27 cellular contexts compared by ENCODE assay signal in the genomic region with DNA sequence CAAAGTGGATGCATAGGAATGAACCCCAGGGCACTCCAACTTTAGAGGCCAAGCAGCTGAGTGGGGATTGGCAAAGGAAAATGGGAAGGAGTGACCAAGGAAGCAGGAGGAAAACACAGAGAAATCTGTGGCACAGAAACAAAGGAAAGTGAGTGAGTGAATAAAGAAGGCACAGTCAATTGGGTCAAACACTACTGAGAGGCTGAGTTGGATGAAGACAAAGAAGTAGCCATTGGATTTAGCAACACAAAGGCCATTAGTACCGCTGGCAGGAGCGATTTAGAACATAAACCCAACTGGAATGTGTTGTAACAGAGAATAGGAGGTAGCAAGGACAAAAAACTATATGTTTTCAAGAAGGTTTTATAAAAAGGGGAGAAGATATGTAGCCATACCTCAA. TPM values are rescaled to one million over a fixed set of nuclear protein-coding genes. Genes with fewer than 3 reads are reported as not detected.
"Had no signal": no experiment of that assay in that cellular context is flagged by ENCODE, and none has a peak within 500 bp of the region (broad histone marks: within the 10 kb centered on the region; RNA-seq: fewer than 3 reads in every experiment).

No MANE protein-coding gene starts in this region.

- H3K4me1 ChIP-seq: right atrium auricular region, testis had no signal

- H3K36me3 ChIP-seq: ovary, right atrium auricular region, sigmoid colon had no signal

- H3K27me3 ChIP-seq: hepatocyte, ovary, right atrium auricular region, sigmoid colon, testis, transverse colon had no signal

- H3K9me3 Mint-ChIP-seq: stimulated activated naive CD8-positive, alpha-beta T cell treated with anti-CD3 and anti-CD28 coated beads, Interleukin-15, amount 100 ng/mL, for 72 hours had no signal

- H2AFZ ChIP-seq: hepatocyte had no signal

- H3K27ac Mint-ChIP-seq: naive thymus-derived CD4-positive, alpha-beta T cell; nephron progenitor cell; stimulated activated naive B cell treated with anti-CD40 and anti-IgM and Interleukin-4, amounts not matched to agents 10 μg/mL and 1 μg/mL and 100 μg/mL, for 72 hours; stimulated activated naive CD8-positive, alpha-beta T cell treated with anti-CD3 and anti-CD28 coated beads, Interleukin-15, amount 100 ng/mL, for 72 hours had no signal

- H3K36me3 Mint-ChIP-seq: stimulated activated naive B cell treated with anti-CD40 and anti-IgM and Interleukin-4, amounts not matched to agents 10 μg/mL and 1 μg/mL and 100 μg/mL, for 72 hours had no signal

- H3K4me3 ChIP-seq: coronary artery, hepatocyte, ovary, right atrium auricular region, sigmoid colon, skin epidermis, testis, transverse colon had no signal

- ATAC-seq: left lobe of liver; naive thymus-derived CD4-positive, alpha-beta T cell; stimulated activated naive B cell treated with anti-CD40 and anti-IgM and Interleukin-4, amounts not matched to agents 10 μg/mL and 1 μg/mL and 100 μg/mL, for 72 hours; stimulated activated naive CD8-positive, alpha-beta T cell treated with anti-CD3 and anti-CD28 coated beads, Interleukin-15, amount 100 ng/mL, for 72 hours had no signal

- H3K4me1 Mint-ChIP-seq: naive thymus-derived CD4-positive, alpha-beta T cell; nephron progenitor cell; stimulated activated naive B cell treated with anti-CD40 and anti-IgM and Interleukin-4, amounts not matched to agents 10 μg/mL and 1 μg/mL and 100 μg/mL, for 72 hours had no signal

- H3K27me3 Mint-ChIP-seq: stimulated activated naive B cell treated with anti-CD40 and anti-IgM and Interleukin-4, amounts not matched to agents 10 μg/mL and 1 μg/mL and 100 μg/mL, for 72 hours had no signal

- H3K79me2 ChIP-seq: hepatocyte had no signal

- H3K9me3 ChIP-seq: ovary, right atrium auricular region, sigmoid colon, testis, transverse colon had no signal

- H3K4me2 ChIP-seq: hepatocyte had no signal

- DNase-seq: effector CD8-positive, alpha-beta T cell; foreskin melanocyte; head of caudate nucleus; islet precursor cell; mammary epithelial cell; naive thymus-derived CD4-positive, alpha-beta T cell; nephron progenitor cell; ovary; sigmoid colon; stimulated activated CD4-positive, alpha-beta T cell treated with anti-CD3 and anti-CD28 coated beads, Interleukin-2, amount 100 ng/mL, for 24 hours; stimulated activated CD4-positive, alpha-beta T cell treated with anti-CD3 and anti-CD28 coated beads, Interleukin-4, amount 100 ng/mL, for 4 hours; stimulated activated naive B cell treated with anti-CD40 and anti-IgM and Interleukin-4, amounts not matched to agents 10 μg/mL and 1 μg/mL and 100 μg/mL, for 72 hours; stimulated activated naive CD8-positive, alpha-beta T cell treated with anti-CD3 and anti-CD28 coated beads, Interleukin-15, amount 100 ng/mL, for 72 hours; testis; transverse colon had no signal

- H3K27ac ChIP-seq: coronary artery, hepatocyte, ovary, right atrium auricular region, sigmoid colon, testis, transverse colon had no signal

- H3K4me3 Mint-ChIP-seq: naive thymus-derived CD4-positive, alpha-beta T cell; nephron progenitor cell; stimulated activated naive B cell treated with anti-CD40 and anti-IgM and Interleukin-4, amounts not matched to agents 10 μg/mL and 1 μg/mL and 100 μg/mL, for 72 hours; stimulated activated naive CD8-positive, alpha-beta T cell treated with anti-CD3 and anti-CD28 coated beads, Interleukin-15, amount 100 ng/mL, for 72 hours had no signal

RNA-seq across cellular contexts. Expression of a gene that starts 6.6 kb away (rescaled TPM):
- total RNA-seq: dermis microvascular lymphatic vessel endothelial cell; left lobe of liver; lower leg skin; mammary epithelial cell; mesenteric fat pad; mononuclear cell; naive thymus-derived CD4-positive, alpha-beta T cell; posterior vena cava; right atrium auricular region; subcutaneous adipose tissue; urinary bladder had no signal

RNA-seq across cellular contexts. Expression of a gene that starts 29.3 kb away (rescaled TPM):
- total RNA-seq: dermis microvascular lymphatic vessel endothelial cell; left lobe of liver; lower leg skin; mammary epithelial cell; mesenteric fat pad; mononuclear cell; naive thymus-derived CD4-positive, alpha-beta T cell; ovary; posterior vena cava; right atrium auricular region; testis; urinary bladder had no signal
